ENCODE assay signal across 26 cellular contexts in genomic region chr15:54915382-54915781, GRCh38.
"Had no signal": no experiment of that assay in that cellular context is flagged by ENCODE, and none has a peak within 500 bp of the region (broad histone marks: within the 10 kb centered on the region; RNA-seq: fewer than 3 reads in every experiment).

No MANE protein-coding gene starts in this region.

- FAIRE-seq: urothelium cell line had no signal

- H3K27me3 ChIP-seq: neural progenitor cell, ovary, spleen, stomach, thyroid gland, tibial nerve, upper lobe of left lung, vagina had no signal

- H3K9ac ChIP-seq: neural progenitor cell, parathyroid adenoma had no signal

- H3K36me3 ChIP-seq: neural progenitor cell, ovary, spleen, stomach, thoracic aorta, thyroid gland, tibial nerve, upper lobe of left lung, vagina had no signal

- ATAC-seq: natural killer cell; psoas muscle; right cardiac atrium; sciatic nerve; stimulated activated effector memory CD8-positive, alpha-beta T cell treated with anti-CD3 and anti-CD28 coated beads, Interleukin-12 subunit alpha, Interleukin-12 subunit beta, amount 100 ng/mL, for 72 hours; stimulated activated naive B cell treated with anti-CD40 and anti-IgM and Interleukin-4, amounts not matched to agents 10 μg/mL and 1 μg/mL and 100 μg/mL, for 72 hours had no signal

- H3K4me1 ChIP-seq: neural progenitor cell, parathyroid adenoma, psoas muscle, spleen, stomach, thyroid gland, tibial nerve, upper lobe of left lung, vagina had no signal

- H3K4me2 ChIP-seq: neural progenitor cell, smooth muscle cell had no signal

- H3K4me3 ChIP-seq: neural progenitor cell, ovary, psoas muscle, skin epidermis, smooth muscle cell, spleen, stomach, thoracic aorta, thyroid gland, tibial nerve, upper lobe of left lung, vagina had no signal

- H3K27ac ChIP-seq: neural progenitor cell, ovary, parathyroid adenoma, psoas muscle, skin epidermis, spleen, stomach, thoracic aorta, thyroid gland, tibial nerve, upper lobe of left lung, vagina had no signal

- H2AFZ ChIP-seq: neural progenitor cell, parathyroid adenoma had no signal

- DNase-seq: natural killer cell; occipital lobe; ovary; posterior cingulate gyrus; psoas muscle; right cardiac atrium; spleen; stimulated activated CD4-positive, alpha-beta T cell treated with anti-CD3 and anti-CD28 coated beads, Interleukin-12 subunit alpha, Interleukin-12 subunit beta, amount 100 ng/mL, for 4 hours; stimulated activated CD4-positive, alpha-beta T cell treated with anti-CD3 and anti-CD28 coated beads, Interleukin-1b, Interleukin-23, amount 100 ng/mL, for 48 hours; stimulated activated CD4-positive, alpha-beta T cell treated with anti-CD3 and anti-CD28 coated beads, Interleukin-4, amount 100 ng/mL, for 24 hours; stimulated activated naive B cell treated with anti-CD40 and anti-IgM and Interleukin-4, amounts not matched to agents 10 μg/mL and 1 μg/mL and 100 μg/mL, for 72 hours; stimulated activated naive CD4-positive, alpha-beta T cell treated with Interleukin-2 at 50 U/mL for 16 hours; stomach; thyroid gland; trophoblast cell; upper lobe of left lung had no signal

- H3K9me3 ChIP-seq: ovary, spleen, thoracic aorta, thyroid gland, tibial nerve, upper lobe of left lung, vagina had no signal

- H3K79me2 ChIP-seq: parathyroid adenoma had no signal
